ENCODE assay signal across 12 cellular contexts in genomic region chr3:151351216-151351615, GRCh38. TPM values are rescaled to one million over a fixed set of nuclear protein-coding genes. Genes with fewer than 3 reads are reported as not detected.
A peak's percentile ranks its signal among the peaks of the same experiment; 100 is the strongest.
DNase-seq lines count a peak whose midpoint lies in the region; ATAC-seq and TF ChIP-seq lines count a peak whose summit lies in the region.
"Had no signal": no experiment of that assay in that cellular context is flagged by ENCODE, and none has a peak within 500 bp of the region (broad histone marks: within the 10 kb centered on the region; RNA-seq: fewer than 3 reads in every experiment).

No MANE protein-coding gene starts in this region.

- H3K9me3 ChIP-seq in GM23248 (ENCODE audit: low read depth), result no peaks in the 10 kb centered on the region
- H3K9me3 ChIP-seq: right atrium auricular region had no signal

- no peak overlapping the region for H3K27ac ChIP-seq in GM23338 (ENCODE audit: low read depth)
- H3K27ac ChIP-seq in GM23248, result no peak overlapping the region
- H3K27ac ChIP-seq: right atrium auricular region had no signal

- H4K20me1 ChIP-seq in GM23338 (replicated peaks; ENCODE audit: insufficient read depth), result no peaks in the 10 kb centered on the region
- H4K20me1 ChIP-seq in GM23248 (ENCODE audit: insufficient read depth), result no peaks in the 10 kb centered on the region

- H3K27me3 ChIP-seq in GM23338 (ENCODE audit: insufficient read depth) (no peaks in the 10 kb centered on the region), GM23248 (replicated peaks; ENCODE audit: insufficient read depth) (no peaks in the 10 kb centered on the region)
- H3K27me3 ChIP-seq: right atrium auricular region had no signal

- no peak overlapping the region for H2AFZ ChIP-seq in GM23338
- H2AFZ ChIP-seq in GM23248, result no peak overlapping the region; the same call in 1 of the 2 replicates

- H3K4me3 Mint-ChIP-seq in GM23338 (no peak overlapping the region), naive B cell (peak overlapping the region in 5 of 8 donors; percentile 14 to 84 (median 49)), type B pancreatic cell (no peak overlapping the region)
- H3K4me3 Mint-ChIP-seq: activated naive CD8-positive, alpha-beta T cell had no signal

- no peak overlapping the region for H3K9ac ChIP-seq in GM23248

- H3F3A ChIP-seq in GM23338 (replicated peaks; ENCODE audit: low read depth) (no peaks in the 10 kb centered on the region), GM23248 (ENCODE audit: insufficient read depth) (peaks cover 1% of the 10 kb centered on the region)

- ATAC-seq in GM18907 (IDR thresholded peaks at IDR 0.05; ENCODE audit: unreplicated experiment) (peak; percentile 86), GM23338 (no peak), HG03565 (IDR thresholded peaks at IDR 0.05; ENCODE audit: unreplicated experiment) (peak; percentile 69), naive B cell (ENCODE audit: low read depth in 2 of 2) (peak; percentile 73 to 83)

- H3K36me3 Mint-ChIP-seq in GM23338 (ENCODE audit: low read depth) (peaks cover 4% of the 10 kb centered on the region; the same call in 2 of the 3 replicates), naive B cell (no peaks in the 10 kb centered on the region), type B pancreatic cell (no peaks in the 10 kb centered on the region)
- H3K36me3 Mint-ChIP-seq: activated naive CD8-positive, alpha-beta T cell had no signal

- H3K4me1 ChIP-seq in GM23338 (ENCODE audit: insufficient read depth) (peaks cover 38% of the 10 kb centered on the region), GM23248 (ENCODE audit: insufficient read depth) (peaks cover 3% of the 10 kb centered on the region)
- H3K4me1 ChIP-seq: right atrium auricular region had no signal

- no peak overlapping the region for H3K4me3 ChIP-seq in GM23338
- no peak overlapping the region for H3K4me3 ChIP-seq in GM23248
- H3K4me3 ChIP-seq: right atrium auricular region had no signal

- no peak overlapping the region for H3K4me2 ChIP-seq in GM23338
- H3K4me2 ChIP-seq in GM23248 (ENCODE audit: unreplicated experiment), result no peak overlapping the region

- TF ChIP-seq CTCF in GM23338 (conservative IDR thresholded peaks at IDR 0.05; ENCODE audit: low read depth in 2 of 2) (no peak), type B pancreatic cell (conservative IDR thresholded peaks at IDR 0.05) (no peak)

- H3K79me2 ChIP-seq in GM23338 (replicated peaks; ENCODE audit: insufficient read depth), result no peaks in the 10 kb centered on the region
- H3K79me2 ChIP-seq in GM23248 (ENCODE audit: insufficient read depth), result no peaks in the 10 kb centered on the region

- in situ Hi-C loops in GM23248 (cut with MboI), result no loop called here

- peak; percentile 8 for DNase-seq in GM23338 (ENCODE audit: low spot score)
- DNase-seq in naive B cell, result no peak
- DNase-seq in NCI-H1092 treated with DMSO at 0.1 percent for 48 hours (lab: John Stamatoyannopoulos, UW), result no peak
- DNase-seq in DMS 273 (lab: John Stamatoyannopoulos, UW; ENCODE audit: unreplicated experiment), result no peak
- DNase-seq in type B pancreatic cell (ENCODE audit: extremely low spot score, unreplicated experiment), result no peak
- no peak for DNase-seq in GM23248
- DNase-seq: NCI-H446 treated with DMSO at 0.1 percent for 48 hours had no signal

- H3K4me1 Mint-ChIP-seq in GM23338 (peaks cover 49% of the 10 kb centered on the region), naive B cell (peaks cover 24 to 27% (median 27%) of the 10 kb centered on the region in 3 donors), type B pancreatic cell (ENCODE audit: unreplicated experiment) (no peaks in the 10 kb centered on the region)

- H3K36me3 ChIP-seq in GM23338 (ENCODE audit: insufficient read depth) (no peaks in the 10 kb centered on the region), GM23248 (ENCODE audit: low read depth) (no peaks in the 10 kb centered on the region)
- H3K36me3 ChIP-seq: right atrium auricular region had no signal

- no peaks in the 10 kb centered on the region for H3K9me3 Mint-ChIP-seq in GM23338
- H3K9me3 Mint-ChIP-seq in naive B cell, result no peaks in the 10 kb centered on the region
- no peaks in the 10 kb centered on the region for H3K9me3 Mint-ChIP-seq in type B pancreatic cell

- 47 to 68% methylated on average over 1 of the region's 1 CpG for WGBS in GM23248 (ENCODE audit: low coverage in 1 of 2, low lambda C conversion rate in 2 of 2, missing lambda C conversion rate in 2 of 2), 2 experiments

- H3K27me3 Mint-ChIP-seq in GM23338 (ENCODE audit: insufficient read depth, low read depth, poor library complexity) (peaks cover 4% of the 10 kb centered on the region), naive B cell (no peaks in the 10 kb centered on the region), type B pancreatic cell (no peaks in the 10 kb centered on the region)

- H3K9me2 ChIP-seq in GM23338 (ENCODE audit: insufficient read depth) (no peaks in the 10 kb centered on the region), GM23248 (ENCODE audit: insufficient read depth) (no peaks in the 10 kb centered on the region)

- H3K27ac Mint-ChIP-seq in GM23338 (no peak overlapping the region), naive B cell (peak overlapping the region in 3 of 6 donors; percentile 19 to 69 (median 69)), type B pancreatic cell (no peak overlapping the region)
- H3K27ac Mint-ChIP-seq: activated naive CD8-positive, alpha-beta T cell had no signal

TF ChIP-seq in GM23338, 12 proteins besides CTCF, POLR2A, EP300 and RAD21 (continues in another document):
- TF ChIP-seq EZH2phosphoT487 (IDR thresholded peaks at IDR 0.05; ENCODE audit: unreplicated experiment) (no peak), REST (IDR thresholded peaks at IDR 0.05; ENCODE audit: unreplicated experiment) (no peak), CREB1 (CRISPR knock-in tag; IDR thresholded peaks at IDR 0.05; ENCODE audit: low read depth) (no peak), EZH2 (IDR thresholded peaks at IDR 0.05; ENCODE audit: low read depth, unreplicated experiment) (no peak), JUNB (IDR thresholded peaks at IDR 0.05; ENCODE audit: unreplicated experiment) (no peak)

RNA-seq across cellular contexts. Expression of gene P2RY13, which starts 21.9 kb away (rescaled TPM):
- not detected in 2 replicates for total RNA-seq in GM23338 (2014; rRNA removed; shearing (Covaris generic))
- polyA plus RNA-seq in GM23338 (2016; fragmentation: Nextera tagmentation; extraction: Ambion mirVana) (0.38 and 0.68 TPM in 2 replicates), naive B cell (ENCODE audit: low read depth in 6 of 6) (1 to 10 TPM in 1 of 6 donors, under 1 TPM in 4, not detected in 1; 0.14 to 1.1 (median 0.29) TPM), GM23248 (2016; fragmentation: Nextera tagmentation; extraction: Ambion mirVana) (not detected in 2 replicates)
- not detected in 2 replicates for total RNA-seq in type B pancreatic cell (ENCODE audit: low replicate concordance)
- total RNA-seq in GM23248 (2014; rRNA removed; shearing (Covaris generic)), result not detected in 2 replicates

RNA-seq across cellular contexts. Expression of gene P2RY12, which starts 33.3 kb away (rescaled TPM):
- total RNA-seq in GM23338 (2014; rRNA removed; shearing (Covaris generic)), result not detected in 2 replicates
- polyA plus RNA-seq in GM23338 (2016; fragmentation: Nextera tagmentation; extraction: Ambion mirVana) (0.40 and 1.1 TPM in 2 replicates), naive B cell (ENCODE audit: low read depth in 6 of 6) (1 to 10 TPM in 2 of 6 donors, under 1 TPM in 3, not detected in 1; 0.57 to 1.1 (median 0.91) TPM), GM23248 (2016; fragmentation: Nextera tagmentation; extraction: Ambion mirVana) (not detected in 2 replicates)
- total RNA-seq in type B pancreatic cell (ENCODE audit: low replicate concordance), result not detected in 2 replicates
- total RNA-seq in GM23248 (2014; rRNA removed; shearing (Covaris generic)), result not detected in 2 replicates
- total RNA-seq: kidney epithelial cell had no signal

RNA-seq across cellular contexts. Expression of gene GPR87, which starts 34.6 kb away (rescaled TPM):
- total RNA-seq in GM23338 (2014; rRNA removed; shearing (Covaris generic)), result not detected in 2 replicates
- polyA plus RNA-seq in GM23338 (2016; fragmentation: Nextera tagmentation; extraction: Ambion mirVana), result 0.21 TPM in 1 of 2 replicates, not detected in the other
- polyA plus RNA-seq in naive B cell (ENCODE audit: low read depth in 6 of 6), result not detected
- 5.5 and 28.9 TPM in 2 replicates for total RNA-seq in type B pancreatic cell (ENCODE audit: low replicate concordance)
- 0.22 TPM in 1 of 2 replicates, not detected in the other for total RNA-seq in GM23248 (2014; rRNA removed; shearing (Covaris generic))
- polyA plus RNA-seq in GM23248 (2016; fragmentation: Nextera tagmentation; extraction: Ambion mirVana), result not detected in 2 replicates
- total RNA-seq: right atrium auricular region had no signal

Comparison
In these comparisons a context has a peak if more than half of its experiments do, and no peak if none do; other contexts are left out.
1. H3K4me3 Mint-ChIP-seq: peak in naive B cell (5 of 8); none in GM23338 (single experiment) and type B pancreatic cell (single experiment).